ENCODE assay signal across 9 cellular contexts in the genomic region with DNA sequence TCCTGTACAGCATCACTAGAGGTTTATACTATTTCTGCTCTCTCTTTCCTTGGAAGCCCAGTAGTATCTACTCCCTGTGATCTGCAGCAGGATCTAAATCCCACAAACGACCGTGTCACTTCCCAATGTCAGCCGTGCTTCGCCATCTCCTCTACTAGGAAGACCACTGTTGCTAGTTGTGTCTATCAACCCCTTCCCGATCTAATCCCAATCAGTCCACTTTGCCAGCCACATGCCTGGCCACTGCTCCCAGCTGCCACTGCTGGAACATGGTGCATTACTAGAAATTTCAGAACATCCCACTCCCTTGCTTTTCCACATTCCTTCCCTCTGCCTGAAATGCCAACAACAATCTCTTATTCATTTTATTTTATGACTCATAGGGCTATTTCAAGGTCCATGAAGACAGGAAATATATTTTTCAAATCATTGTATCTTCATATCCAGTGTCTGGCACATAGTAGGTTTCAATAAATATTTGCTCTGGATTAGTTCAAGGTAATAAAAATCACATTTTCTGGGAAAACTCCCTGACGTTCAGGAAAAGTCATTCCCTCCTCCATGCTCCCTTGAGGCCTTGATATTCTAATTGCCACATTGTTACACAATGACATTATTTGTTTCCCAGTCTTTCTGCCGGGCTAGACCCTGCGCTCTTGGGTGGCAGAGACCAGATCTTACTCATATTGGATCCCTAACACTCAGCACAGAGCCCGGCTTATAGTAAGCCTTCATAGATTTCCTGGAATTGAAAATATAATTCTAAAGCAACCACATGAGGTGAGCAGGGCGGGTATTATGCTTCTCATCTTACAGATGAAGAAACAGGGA. TPM values are rescaled to one million over a fixed set of nuclear protein-coding genes. Genes with fewer than 3 reads are reported as not detected.
A peak's percentile ranks its signal among the peaks of the same experiment; 100 is the strongest.
DNase-seq lines count a peak whose midpoint lies in the region; ATAC-seq and TF ChIP-seq lines count a peak whose summit lies in the region.
"Had no signal": no experiment of that assay in that cellular context is flagged by ENCODE, and none has a peak within 500 bp of the region (broad histone marks: within the 10 kb centered on the region; RNA-seq: fewer than 3 reads in every experiment).

No MANE protein-coding gene starts in this region.

- TF ChIP-seq CTCF in adrenal gland (IDR thresholded peaks at IDR 0.05) (no peak), hepatocyte (IDR thresholded peaks at IDR 0.05; ENCODE audit: poor library complexity) (no peak), mucosa of descending colon (IDR thresholded peaks at IDR 0.05) (no peak)

- H3K9me3 ChIP-seq in adrenal gland (replicated peaks in 1 of 3) (no peaks in the 10 kb centered on the region), hepatocyte (ENCODE audit: low read depth) (no peaks in the 10 kb centered on the region), subcutaneous abdominal adipose tissue (ENCODE audit: control insufficient read depth in 5 of 5, low read length in 5 of 5) (no peaks in the 10 kb centered on the region), mucosa of descending colon (no peaks in the 10 kb centered on the region)

- H3K9me2 ChIP-seq in hepatocyte (replicated peaks; ENCODE audit: insufficient read depth), result no peaks in the 10 kb centered on the region

- H4K20me1 ChIP-seq in hepatocyte (ENCODE audit: insufficient read depth, poor library complexity, severe bottlenecking), result no peaks in the 10 kb centered on the region

- H3K9ac ChIP-seq in subcutaneous abdominal adipose tissue (ENCODE audit: low read length in 5 of 5), result peak overlapping the region in 1 of 5 donors; percentile 49

- intact Hi-C loops in adrenal gland (cut with DNase I) (loop anchor here (10.0 kb wide), 2 partner anchors 240 to 850 kb away; no protein-coding TSS in a partner anchor), mucosa of descending colon (cut with DNase I, micrococcal nuclease) (loop anchor here in 1 of 2 donors (10.0 kb wide), 1 partner anchor 850 kb away; no protein-coding TSS in a partner anchor)

- DNase-seq in HS-27A (ENCODE audit: low read depth) (peak; percentile 85), adrenal gland (peak in 1 of 7 donors; percentile 35), hepatocyte (ENCODE audit: low spot score) (no peak), mucosa of descending colon (no peak), CD1c-positive myeloid dendritic cell (ENCODE audit: extremely low spot score) (no peak)
- DNase-seq in activated naive CD4-positive, alpha-beta T cell treated with anti-CD3 and anti-CD28 coated beads, Interleukin-2, amount 50 U/mL, for 16 hours, result no peak
- DNase-seq: activated CD4-positive, alpha-beta T cell treated with anti-CD3 and anti-CD28 coated beads, Interleukin-2, amount 50 U/mL, for 48 hours had no signal

- H3K27ac ChIP-seq in adrenal gland (peak overlapping the region; percentile 91 to 98 (median 94)), hepatocyte (peak overlapping the region; percentile 96), subcutaneous abdominal adipose tissue (ENCODE audit: low read depth, low read length) (peak overlapping the region; percentile 93)

- H3K4me1 ChIP-seq in adrenal gland (replicated peaks in 1 of 2) (peaks cover 20% of the 10 kb centered on the region in 2 donors), hepatocyte (ENCODE audit: insufficient read depth) (peaks cover under 1% of the 10 kb centered on the region), subcutaneous abdominal adipose tissue (ENCODE audit: control insufficient read depth in 5 of 5, insufficient read depth in 5 of 5, low read length in 5 of 5) (peaks cover 2 to 60% (median 38%) of the 10 kb centered on the region in 5 donors), mucosa of descending colon (ENCODE audit: low read depth) (peaks cover 2% of the 10 kb centered on the region)

- no peak for TF ChIP-seq POLR2A in adrenal gland (IDR thresholded peaks at IDR 0.05)

- no peak overlapping the region for H2AFZ ChIP-seq in hepatocyte

- H3K4me3 ChIP-seq in adrenal gland (peak overlapping the region in 1 of 4 donors; percentile 89), hepatocyte (no peak overlapping the region), subcutaneous abdominal adipose tissue (ENCODE audit: low read depth in 1 of 5, low read length in 5 of 5) (no peak overlapping the region), mucosa of descending colon (no peak overlapping the region)

- ATAC-seq in mucosa of descending colon (no peak), GM19467 (IDR thresholded peaks at IDR 0.05; ENCODE audit: unreplicated experiment) (no peak)

- no peak overlapping the region for H3K4me2 ChIP-seq in hepatocyte

- H3K27me3 ChIP-seq in adrenal gland, result no peaks in the 10 kb centered on the region
- no peaks in the 10 kb centered on the region for H3K27me3 ChIP-seq in hepatocyte
- no peaks in the 10 kb centered on the region for H3K27me3 ChIP-seq in subcutaneous abdominal adipose tissue (ENCODE audit: control insufficient read depth in 5 of 5, insufficient read depth in 4 of 5, low read length in 5 of 5)

- H3K79me2 ChIP-seq in hepatocyte, result peaks cover 21% of the 10 kb centered on the region

- no peaks in the 10 kb centered on the region for H3K36me3 ChIP-seq in adrenal gland (replicated peaks in 1 of 2)
- H3K36me3 ChIP-seq in hepatocyte (replicated peaks; ENCODE audit: insufficient read depth, low read depth), result no peaks in the 10 kb centered on the region
- no peaks in the 10 kb centered on the region for H3K36me3 ChIP-seq in subcutaneous abdominal adipose tissue (ENCODE audit: control insufficient read depth in 5 of 5, insufficient read depth in 5 of 5, low read length in 5 of 5)
- no peaks in the 10 kb centered on the region for H3K36me3 ChIP-seq in mucosa of descending colon (ENCODE audit: low read depth)

- 58 to 63% (median 59%) methylated on average over 10 of the region's 10 CpGs for WGBS in adrenal gland, 4 donors
- WGBS in hepatocyte (ENCODE audit: low lambda C conversion rate, missing lambda C conversion rate), result 76% methylated on average over 10 of the region's 10 CpGs

RNA-seq across cellular contexts. Expression of a gene that starts 2.1 kb away (rescaled TPM):
- total RNA-seq in adrenal gland (100 to 1,000 TPM in 5 of 8 donors, 10 to 100 TPM in 3; 35.5 to 263 (median 112) TPM), hepatocyte (27.2 and 28.0 TPM in 2 replicates), mucosa of descending colon (10 to 100 TPM in 1 of 3 donors, 1 to 10 TPM in 2; 4.9 to 28.3 (median 6.8) TPM)
- polyA plus RNA-seq in adrenal gland (100 to 1,000 TPM in 2 of 3 donors, 10 to 100 TPM in 1; 37.9 to 130 (median 117) TPM), hepatocyte (18.5 and 19.2 TPM in 2 replicates)
